ENCODE assay signal across 2 cellular contexts in the genomic region with DNA sequence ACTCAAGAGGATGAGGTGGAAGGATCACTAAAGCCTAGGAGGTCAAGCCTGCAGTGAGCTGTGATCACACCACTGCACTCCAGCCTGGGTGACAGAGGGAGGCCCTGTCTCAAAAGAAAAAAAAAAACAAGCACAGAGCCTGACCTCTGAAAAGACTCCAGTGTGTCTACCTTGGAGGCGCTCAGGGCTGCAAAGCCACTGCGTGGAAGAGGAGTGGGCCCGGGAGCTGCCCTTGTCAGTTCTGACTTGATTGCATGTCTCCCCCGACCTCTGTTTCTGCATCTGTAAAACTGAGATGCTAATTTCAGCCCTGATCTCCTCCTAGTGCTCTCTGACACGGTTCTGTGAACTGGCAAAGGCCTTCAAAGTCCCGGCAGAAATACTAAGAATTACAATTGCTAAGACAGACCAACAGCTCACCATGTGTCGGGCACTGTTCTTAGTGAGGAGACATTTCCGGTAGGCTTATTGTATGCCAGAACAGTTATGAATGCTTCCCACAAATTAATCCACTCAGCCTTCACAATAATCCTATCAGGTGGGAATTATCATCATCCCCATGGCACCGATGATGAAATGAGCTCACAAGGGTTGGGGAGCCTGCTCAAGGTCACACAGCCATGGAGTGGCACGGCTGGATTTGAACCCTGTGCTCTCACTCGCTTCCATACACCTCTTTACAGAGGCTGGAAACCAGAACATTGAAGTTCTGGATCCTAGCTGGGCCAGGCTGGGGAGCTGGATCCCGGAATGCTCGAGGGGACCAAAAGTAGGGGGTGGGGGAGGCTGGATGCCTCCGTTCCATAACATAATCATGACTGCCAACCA.
TF ChIP-seq lines count a peak whose summit lies in the region.

No MANE protein-coding gene starts in this region.

TF ChIP-seq in liver, 16 proteins besides CTCF, POLR2A, EP300 and RAD21:
- no peak for TF ChIP-seq REST (IDR thresholded peaks at IDR 0.05)
- TF ChIP-seq FOXA2 (IDR thresholded peaks at IDR 0.05), result no peak
- no peak for TF ChIP-seq YY1 (IDR thresholded peaks at IDR 0.05)
- no peak for TF ChIP-seq SP1 (IDR thresholded peaks at IDR 0.05)
- no peak for TF ChIP-seq HNF4A (conservative IDR thresholded peaks at IDR 0.05)
- no peak for TF ChIP-seq RXRA (IDR thresholded peaks at IDR 0.05)
- no peak for TF ChIP-seq FOXA1 (IDR thresholded peaks at IDR 0.05)
- no peak for TF ChIP-seq NR2F2 (IDR thresholded peaks at IDR 0.05)
- TF ChIP-seq TAF1 (conservative IDR thresholded peaks at IDR 0.05), result no peak
- no peak for TF ChIP-seq EGR1 (IDR thresholded peaks at IDR 0.05; ENCODE audit: low read depth in 2 of 2)
- TF ChIP-seq, protein P1, sequence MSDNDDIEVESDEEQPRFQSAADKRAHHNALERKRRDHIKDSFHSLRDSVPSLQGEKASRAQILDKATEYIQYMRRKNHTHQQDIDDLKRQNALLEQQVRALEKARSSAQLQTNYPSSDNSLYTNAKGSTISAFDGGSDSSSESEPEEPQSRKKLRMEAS (IDR thresholded peaks at IDR 0.05), result no peak
- TF ChIP-seq ATF3 (IDR thresholded peaks at IDR 0.05), result no peak

TF ChIP-seq in HepG2, 621 proteins besides CTCF, POLR2A, EP300 and RAD21:
- no peak for TF ChIP-seq ZNF264 (CRISPR knock-in tag; IDR thresholded peaks at IDR 0.05)
